Comparison of ENCODE assay signal across 8 cellular contexts in genomic region chrX:1521459-1521956, GRCh38. TPM values are rescaled to one million over a fixed set of nuclear protein-coding genes. Genes with fewer than 3 reads are reported as not detected.
DNase-seq lines count a peak whose midpoint lies in the region; ATAC-seq and TF ChIP-seq lines count a peak whose summit lies in the region.

No MANE protein-coding gene starts in this region.

- intact Hi-C loops in transverse colon (cut with DNase I; ENCODE audit: low total_unique reads), result no loop called here

- peak overlapping the region; percentile 87 for H3K27ac Mint-ChIP-seq in activated naive CD8-positive, alpha-beta T cell treated with anti-CD3 and anti-CD28 coated beads, Interleukin-2, amount 10 ng/mL, durations not matched to agents 7 days and 5 days

- H3K4me1 Mint-ChIP-seq in activated naive CD8-positive, alpha-beta T cell treated with anti-CD3 and anti-CD28 coated beads, Interleukin-2, amount 10 ng/mL, durations not matched to agents 7 days and 5 days, result peaks cover 46% of the 10 kb centered on the region

- in situ Hi-C loops in transverse colon (cut with MboI; ENCODE audit: low pct_ligation_motif_present in 1 of 4, low pct_unique_long_range_greater_than_20kb in 1 of 4, low sequenced_read_pairs in 3 of 4), result no loop called here

- no peak for TF ChIP-seq CTCF in transverse colon (IDR thresholded peaks at IDR 0.05)

- H3K36me3 Mint-ChIP-seq in activated naive CD8-positive, alpha-beta T cell treated with anti-CD3 and anti-CD28 coated beads, Interleukin-2, amount 10 ng/mL, durations not matched to agents 7 days and 5 days, result peaks cover 41% of the 10 kb centered on the region

- TF ChIP-seq EP300 in transverse colon (IDR thresholded peaks at IDR 0.05; ENCODE audit: low read depth), result no peak

- H3K27me3 ChIP-seq in transverse colon, result no peaks in the 10 kb centered on the region

- POLR2A ChIA-PET in activated naive CD8-positive, alpha-beta T cell treated with anti-CD3 and anti-CD28 coated beads, Interleukin-2, amount 10 ng/mL, durations not matched to agents 7 days and 5 days (lab: Charles Lee), result no interaction called here

- ATAC-seq in GM19043 (IDR thresholded peaks at IDR 0.05; ENCODE audit: low read depth, unreplicated experiment), result peak; percentile 84
- peak; percentile 92 for ATAC-seq in HG02943 (IDR thresholded peaks at IDR 0.05; ENCODE audit: low read depth, unreplicated experiment)
- peak; percentile 91 for ATAC-seq in activated naive CD8-positive, alpha-beta T cell treated with anti-CD3 and anti-CD28 coated beads, Interleukin-2, amount 10 ng/mL, durations not matched to agents 7 days and 5 days (ENCODE audit: low read depth)

- no peak overlapping the region for H3K4me3 ChIP-seq in transverse colon

- TF ChIP-seq POLR2A in transverse colon (IDR thresholded peaks at IDR 0.05), result no peak

- no peaks in the 10 kb centered on the region for H3K36me3 ChIP-seq in transverse colon

- peak; percentile 80 for DNase-seq in SIG-M5 (lab: John Stamatoyannopoulos, UW)
- DNase-seq in activated naive CD8-positive, alpha-beta T cell treated with anti-CD3 and anti-CD28 coated beads, Interleukin-2, amount 10 ng/mL, durations not matched to agents 7 days and 5 days, result peak; percentile 67
- DNase-seq in transverse colon, result peak; percentile 71
- DNase-seq in D341Med (ENCODE audit: low spot score), result no peak
- DNase-seq in NCI-H2029 (lab: John Stamatoyannopoulos, UW), result no peak
- DNase-seq in NCI-H1092 treated with DMSO at 0.1 percent for 48 hours (lab: John Stamatoyannopoulos, UW), result no peak

- no peaks in the 10 kb centered on the region for H3K27me3 Mint-ChIP-seq in activated naive CD8-positive, alpha-beta T cell treated with anti-CD3 and anti-CD28 coated beads, Interleukin-2, amount 10 ng/mL, durations not matched to agents 7 days and 5 days

- H3K9me3 ChIP-seq in transverse colon, result peaks cover 0 to 3% of the 10 kb centered on the region in 2 donors

- H3K4me3 Mint-ChIP-seq in activated naive CD8-positive, alpha-beta T cell treated with anti-CD3 and anti-CD28 coated beads, Interleukin-2, amount 10 ng/mL, durations not matched to agents 7 days and 5 days, result peak overlapping the region; percentile 80

- no peaks in the 10 kb centered on the region for H3K4me1 ChIP-seq in transverse colon

- H3K9me3 Mint-ChIP-seq in activated naive CD8-positive, alpha-beta T cell treated with anti-CD3 and anti-CD28 coated beads, Interleukin-2, amount 10 ng/mL, durations not matched to agents 7 days and 5 days, result peaks cover 1% of the 10 kb centered on the region

- WGBS in transverse colon (ENCODE audit: low coverage in 1 of 2), 2 donors, result 38 to 60% methylated on average over 1 to 13 of the region's 13 CpGs

- no peak overlapping the region for H3K27ac ChIP-seq in transverse colon

RNA-seq across cellular contexts. Expression of gene P2RY8, which starts 15.5 kb away (rescaled TPM):
- total RNA-seq in activated naive CD8-positive, alpha-beta T cell treated with anti-CD3 and anti-CD28 coated beads, Interleukin-2, amount 10 ng/mL, durations not matched to agents 7 days and 5 days, result 10 to 100 TPM; 87.6 to 92.4 TPM
- 1 to 10 TPM in 2 of 4 donors, under 1 TPM in 1, not detected in 1; 0.55 to 6.0 (median 3.0) TPM for total RNA-seq in transverse colon

Comparison
In these comparisons a context has a peak if more than half of its experiments do, and no peak if none do; other contexts are left out.
1. DNase-seq: peak in SIG-M5 (single experiment), activated naive CD8-positive, alpha-beta T cell treated with anti-CD3 and anti-CD28 coated beads, Interleukin-2, amount 10 ng/mL, durations not matched to agents 7 days and 5 days (single experiment) and transverse colon (single experiment); none in D341Med (single experiment), NCI-H2029 (single experiment) and NCI-H1092 treated with DMSO at 0.1 percent for 48 hours (single experiment).
2. RNA of gene P2RY8, which starts 15.5 kb away (total RNA-seq): 87.6 to 92.4 TPM in activated naive CD8-positive, alpha-beta T cell treated with anti-CD3 and anti-CD28 coated beads, Interleukin-2, amount 10 ng/mL, durations not matched to agents 7 days and 5 days; 0.55 to 6.0 TPM in transverse colon; every median in the first group is over 10 times any median in the second.
3. Peak in every context shown above with its lines, with median percentiles within 50 percentile points of each other: ATAC-seq.